Comparison of ENCODE assay signal across 9 cellular contexts in the genomic region with DNA sequence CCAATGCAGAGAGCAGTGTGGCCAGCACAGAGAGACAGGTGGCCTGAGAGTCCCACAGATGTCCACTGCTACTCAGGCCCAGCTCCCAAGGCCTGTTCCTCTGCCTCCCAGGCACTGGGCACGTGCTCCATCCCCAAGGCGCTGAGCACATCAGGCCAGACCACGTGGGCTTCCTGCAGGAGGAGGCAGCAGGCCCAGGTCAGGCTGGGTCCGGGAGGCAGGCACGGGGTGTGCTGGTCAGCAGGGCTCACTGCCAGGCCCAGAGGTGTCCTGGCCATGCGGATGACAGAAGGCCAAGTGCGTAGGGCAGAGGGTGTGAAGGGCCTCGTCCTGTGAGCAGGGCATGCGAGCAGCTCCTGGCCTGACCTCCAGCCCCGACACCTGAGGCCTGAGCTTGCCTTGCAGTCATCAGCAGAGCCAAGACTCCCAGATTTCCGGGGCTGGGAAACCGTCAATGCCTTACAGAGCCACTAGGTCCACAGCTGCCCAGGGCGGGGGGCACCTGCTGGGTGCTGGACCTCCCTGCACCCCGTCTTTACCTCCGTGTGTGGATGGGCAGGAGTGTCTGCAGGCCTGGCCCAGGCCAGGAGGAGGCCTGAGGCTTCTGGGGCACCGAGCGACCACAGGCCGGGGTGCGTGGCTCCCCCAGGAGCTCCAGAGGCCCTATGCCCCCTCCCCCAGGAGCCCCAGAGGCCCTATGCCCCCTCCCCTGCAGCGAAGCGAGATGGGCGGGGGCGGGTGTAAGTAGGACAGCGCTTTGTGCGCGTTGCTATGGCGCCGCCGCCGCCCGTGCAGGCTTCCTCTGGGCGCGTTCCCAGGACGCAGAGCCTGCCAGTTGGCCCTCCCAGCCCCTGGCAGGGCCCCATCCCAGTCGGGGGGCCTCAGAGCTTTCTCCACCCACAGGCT. TPM values are rescaled to one million over a fixed set of nuclear protein-coding genes. Genes with fewer than 3 reads are reported as not detected.
A peak's percentile ranks its signal among the peaks of the same experiment; 100 is the strongest.
DNase-seq lines count a peak whose midpoint lies in the region; ATAC-seq and TF ChIP-seq lines count a peak whose summit lies in the region.
"Had no signal": no experiment of that assay in that cellular context is flagged by ENCODE, and none has a peak within 500 bp of the region (broad histone marks: within the 10 kb centered on the region; RNA-seq: fewer than 3 reads in every experiment).

No MANE protein-coding gene starts in this region.

- peaks cover 28% of the 10 kb centered on the region for H3K4me1 ChIP-seq in HUES64 (ENCODE audit: insufficient read depth, low read length)
- H3K4me1 ChIP-seq in skeletal muscle tissue (ENCODE audit: control insufficient read depth in 3 of 3, insufficient read depth in 3 of 3, low read length in 3 of 3) = peaks cover 47 to 69% (median 65%) of the 10 kb centered on the region in 3 donors

- TF ChIP-seq CTCF in GM20000 (IDR thresholded peaks at IDR 0.05; ENCODE audit: extremely low read depth, missing control alignments) = no peak

- ATAC-seq in left lobe of liver (peak; percentile 52), GM18519 (IDR thresholded peaks at IDR 0.05; ENCODE audit: low FRiP score, unreplicated experiment) (no peak), GM19035 (IDR thresholded peaks at IDR 0.05; ENCODE audit: unreplicated experiment) (no peak)

- H3K27ac ChIP-seq in HUES64 (ENCODE audit: low read depth, low read length) (peak overlapping the region; percentile 98), caudate nucleus (ENCODE audit: low read depth, low read length) (peak overlapping the region; percentile 97), skeletal muscle tissue (ENCODE audit: low read depth, low read length) (no peak overlapping the region)

- H3K9me3 ChIP-seq in HUES64 (ENCODE audit: insufficient read depth, low read depth, low read length) (no peaks in the 10 kb centered on the region), skeletal muscle tissue (ENCODE audit: control insufficient read depth in 3 of 3, low read length in 3 of 3) (no peaks in the 10 kb centered on the region)

- H3K4me3 ChIP-seq in HUES64 (ENCODE audit: low read length) (no peak overlapping the region), skeletal muscle tissue (ENCODE audit: low read length in 3 of 3) (peak overlapping the region in 1 of 3 donors; percentile 22)

- DNase-seq in caudate nucleus (lab: John Stamatoyannopoulos, UW) = peak in 57 of 61 donors; percentile 44 to 92 (median 79)
- peak; percentile 65 for DNase-seq in left lobe of liver (ENCODE audit: low spot score)
- no peak for DNase-seq in LoVo (ENCODE audit: low spot score)
- DNase-seq in GM20000 (ENCODE audit: low spot score) = no peak
- DNase-seq: DND-41 had no signal

- H3K27me3 ChIP-seq in HUES64 (ENCODE audit: insufficient read depth, low read length) (no peaks in the 10 kb centered on the region), skeletal muscle tissue (ENCODE audit: control insufficient read depth in 3 of 3, insufficient read depth in 3 of 3, low read length in 3 of 3) (peaks cover 0 to 3% (median 0%) of the 10 kb centered on the region in 3 donors)

- 89% methylated on average over 35 of the region's 35 CpGs for WGBS in HUES64

- H3K9ac ChIP-seq in HUES64 (ENCODE audit: low read depth, low read length) (peak overlapping the region; percentile 84), skeletal muscle tissue (ENCODE audit: low read depth in 1 of 3, low read length in 3 of 3) (peak overlapping the region in 2 of 3 donors; percentile 38 to 54)

- H3K36me3 ChIP-seq in HUES64 (ENCODE audit: insufficient read depth, low read length) = no peaks in the 10 kb centered on the region
- H3K36me3 ChIP-seq in skeletal muscle tissue (ENCODE audit: control insufficient read depth in 3 of 3, insufficient read depth in 3 of 3, low read length in 3 of 3) = no peaks in the 10 kb centered on the region

RNA-seq across cellular contexts. Expression of a gene that starts 15.0 kb away (rescaled TPM):
- 9.3 TPM for polyA plus RNA-seq in HUES64 (2013, experiment 1 of 2)
- 8.2 TPM for polyA plus RNA-seq in HUES64 (2013, experiment 2 of 2)
- total RNA-seq in left lobe of liver (6.0 TPM), skeletal muscle tissue (4.7 TPM)

RNA-seq across cellular contexts. Expression of a gene that starts 18.5 kb away (rescaled TPM):
- polyA plus RNA-seq in HUES64 (2013, experiment 1 of 2) = 20.5 TPM
- polyA plus RNA-seq in HUES64 (2013, experiment 2 of 2) = 21.2 TPM
- total RNA-seq in left lobe of liver (7.5 TPM), skeletal muscle tissue (16.7 TPM)

RNA-seq across cellular contexts. Expression of a gene that starts 18.8 kb away (rescaled TPM):
- 21.1 TPM for polyA plus RNA-seq in HUES64 (2013, experiment 1 of 2)
- polyA plus RNA-seq in HUES64 (2013, experiment 2 of 2) = 31.8 TPM
- total RNA-seq in left lobe of liver (17.1 TPM), skeletal muscle tissue (28.2 TPM)

RNA-seq across cellular contexts. Expression of a gene that starts 21.3 kb away (rescaled TPM):
- polyA plus RNA-seq in HUES64 (2013, experiment 1 of 2) = 324 TPM
- polyA plus RNA-seq in HUES64 (2013, experiment 2 of 2) = 386 TPM
- total RNA-seq in left lobe of liver = 10.2 TPM
- 64.7 TPM for total RNA-seq in skeletal muscle tissue

Comparison
In these comparisons a context has a peak if more than half of its experiments do, and no peak if none do; other contexts are left out.
1. DNase-seq: peak in caudate nucleus (57 of 61) and left lobe of liver (single experiment); none in LoVo (single experiment) and GM20000 (single experiment).